ENCODE assay signal across 1 cellular context in the genomic region with DNA sequence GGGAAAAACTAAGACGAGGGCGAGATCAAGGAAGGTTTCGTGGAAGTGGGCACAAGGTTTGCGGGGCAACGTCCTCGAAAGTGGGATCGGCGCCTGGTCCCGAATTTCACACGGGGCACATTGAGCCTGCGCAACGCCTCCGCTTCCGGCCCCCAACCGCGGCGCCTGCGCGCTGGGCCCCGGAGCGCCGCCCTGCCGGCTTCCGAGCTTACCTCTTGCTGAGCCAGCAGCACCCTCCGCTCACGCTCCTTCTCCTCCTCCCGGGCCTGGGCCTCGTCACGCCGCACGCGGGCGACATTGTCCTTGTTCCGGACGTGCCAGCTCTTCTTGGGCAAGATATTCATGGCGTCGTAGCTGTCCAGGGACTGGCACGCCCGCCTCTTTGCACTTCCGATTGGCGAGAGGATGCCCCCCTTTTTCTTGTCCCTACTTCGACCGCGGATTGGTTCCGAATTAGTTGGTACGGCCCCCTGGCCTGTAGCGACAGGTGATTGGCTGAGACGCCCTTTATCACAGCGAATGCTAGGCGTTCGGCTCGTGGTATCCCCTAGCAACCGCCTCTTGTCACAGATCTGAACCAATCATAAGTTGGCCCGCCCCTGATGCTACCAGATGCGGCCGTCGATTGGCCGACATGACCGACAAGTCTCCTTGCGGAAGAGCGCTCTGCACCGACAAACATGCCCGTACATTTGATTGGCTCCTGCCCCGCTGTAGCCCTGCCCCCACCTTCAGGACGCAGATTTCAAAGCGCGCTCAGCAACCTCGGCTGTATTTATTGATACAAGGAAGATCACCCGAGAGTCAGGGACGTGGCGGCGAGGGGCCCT.
TF ChIP-seq lines count a peak whose summit lies in the region.

A gene (minus strand): TSS at position 370 of the 830 bp plus-strand sequence. CDS start 26 bp downstream, at position 344.

TF ChIP-seq in H1, 55 proteins besides CTCF, POLR2A, EP300 and RAD21 (continued from another document):
- TF ChIP-seq EGR1 (IDR thresholded peaks at IDR 0.05; ENCODE audit: borderline replicate concordance, low read depth, low read length) (peak; percentile 89), YY1 (IDR thresholded peaks at IDR 0.05; ENCODE audit: low read depth, low read length) (peak; percentile 74), HDAC6 (IDR thresholded peaks at IDR 0.05; ENCODE audit: low read depth, low read length) (no peak), ASH2L (IDR thresholded peaks at IDR 0.05; ENCODE audit: low read length) (peak; percentile 41), TBP (IDR thresholded peaks at IDR 0.05; ENCODE audit: low read depth, low read length) (no peak; the same call in 1 of the 2 replicates), ZNF274 (IDR thresholded peaks at IDR 0.05; ENCODE audit: borderline replicate concordance, extremely low read depth, low read length) (no peak), SIX5 (IDR thresholded peaks at IDR 0.05; ENCODE audit: low read depth, low read length) (no peak), CBX5 (IDR thresholded peaks at IDR 0.05; ENCODE audit: low read depth, low read length) (no peak), RXRA (IDR thresholded peaks at IDR 0.05; ENCODE audit: insufficient read depth, low read depth, low read length) (no peak), BCL11A (IDR thresholded peaks at IDR 0.05; ENCODE audit: low read depth in 2 of 2, low read length in 2 of 2) (no peak), SRF (IDR thresholded peaks at IDR 0.05; ENCODE audit: low read depth, low read length) (no peak), CHD1 (IDR thresholded peaks at IDR 0.05; ENCODE audit: low read depth, low read length) (no peak), TAF1 (IDR thresholded peaks at IDR 0.05; ENCODE audit: low read depth, low read length) (peak; percentile 69; the same call in 1 of the 2 replicates), KDM1A (IDR thresholded peaks at IDR 0.05; ENCODE audit: borderline replicate concordance, low read length) (no peak), RFX5 (IDR thresholded peaks at IDR 0.05; ENCODE audit: borderline replicate concordance, low read depth, low read length) (no peak), JUND (IDR thresholded peaks at IDR 0.05; ENCODE audit: low read length) (no peak), BRCA1 (IDR thresholded peaks at IDR 0.05; ENCODE audit: low read depth, low read length) (no peak), GTF2F1 (IDR thresholded peaks at IDR 0.05; ENCODE audit: borderline replicate concordance, low read depth, low read length) (no peak), SAP30 (IDR thresholded peaks at IDR 0.05; ENCODE audit: insufficient read depth, insufficient replicate concordance, low read length) (no peak), CREB1 (IDR thresholded peaks at IDR 0.05) (peak; percentile 71), KDM4A (IDR thresholded peaks at IDR 0.05; ENCODE audit: low read depth, low read length, severe bottlenecking) (peak; percentile 69), CHD2 (IDR thresholded peaks at IDR 0.05; ENCODE audit: low read length) (peak; percentile 90), FOSL1 (IDR thresholded peaks at IDR 0.05; ENCODE audit: insufficient read depth, low read depth, low read length) (no peak), HDAC2 (IDR thresholded peaks at IDR 0.05; ENCODE audit: borderline replicate concordance in 1 of 2, low read depth in 2 of 2, low read length in 2 of 2) (peak in 1 of 2 experiments; percentile 86; a peak in 2 of 4 replicates), SP1 (IDR thresholded peaks at IDR 0.05; ENCODE audit: low read depth, low read length) (peak; percentile 99), MAFK (IDR thresholded peaks at IDR 0.05; ENCODE audit: low read depth, low read length) (no peak), EZH2 (IDR thresholded peaks at IDR 0.05; ENCODE audit: low read depth, low read length, severe bottlenecking) (no peak), PHF8 (conservative IDR thresholded peaks at IDR 0.05; ENCODE audit: low read depth, low read length) (peak; percentile 82), SP2 (IDR thresholded peaks at IDR 0.05; ENCODE audit: low read length) (peak; percentile 85), NANOG (IDR thresholded peaks at IDR 0.05; ENCODE audit: insufficient read depth, low read depth, low read length, poor library complexity, severe bottlenecking) (no peak), SIRT6 (IDR thresholded peaks at IDR 0.05; ENCODE audit: low read length) (no peak), POU5F1 (IDR thresholded peaks at IDR 0.05; ENCODE audit: low read depth, low read length) (no peak), SUZ12 (IDR thresholded peaks at IDR 0.05; ENCODE audit: low read length) (no peak), POLR2AphosphoS5 (IDR thresholded peaks at IDR 0.05; ENCODE audit: low read depth, low read length) (peak; percentile 30), RNF2 (IDR thresholded peaks at IDR 0.05; ENCODE audit: borderline replicate concordance, low read depth, low read length, missing control alignments, poor library complexity, severe bottlenecking) (no peak), TCF12 (IDR thresholded peaks at IDR 0.05; ENCODE audit: low read depth, low read length) (no peak), CTBP2 (IDR thresholded peaks at IDR 0.05; ENCODE audit: borderline replicate concordance, insufficient read depth, insufficient read length, low read length) (no peak), SIN3A (conservative IDR thresholded peaks at IDR 0.05 in 1 of 2, IDR thresholded peaks at IDR 0.05 in 1 of 2; ENCODE audit: low read depth in 1 of 2, low read length in 2 of 2) (peak; percentile 40 to 77; a peak in 1 of 4 replicates), KDM5A (IDR thresholded peaks at IDR 0.05; ENCODE audit: low read length) (peak; percentile 40), TAF7 (optimal IDR thresholded peaks at IDR 0.05; ENCODE audit: borderline replicate concordance, low read depth, low read length) (no peak), CEBPB (IDR thresholded peaks at IDR 0.05; ENCODE audit: low read depth, low read length) (no peak)
- TF ChIP-seq, protein P1, sequence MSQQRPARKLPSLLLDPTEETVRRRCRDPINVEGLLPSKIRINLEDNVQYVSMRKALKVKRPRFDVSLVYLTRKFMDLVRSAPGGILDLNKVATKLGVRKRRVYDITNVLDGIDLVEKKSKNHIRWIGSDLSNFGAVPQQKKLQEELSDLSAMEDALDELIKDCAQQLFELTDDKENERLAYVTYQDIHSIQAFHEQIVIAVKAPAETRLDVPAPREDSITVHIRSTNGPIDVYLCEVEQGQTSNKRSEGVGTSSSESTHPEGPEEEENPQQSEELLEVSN (IDR thresholded peaks at IDR 0.05) = peak; percentile 83
- TF ChIP-seq, protein P2, sequence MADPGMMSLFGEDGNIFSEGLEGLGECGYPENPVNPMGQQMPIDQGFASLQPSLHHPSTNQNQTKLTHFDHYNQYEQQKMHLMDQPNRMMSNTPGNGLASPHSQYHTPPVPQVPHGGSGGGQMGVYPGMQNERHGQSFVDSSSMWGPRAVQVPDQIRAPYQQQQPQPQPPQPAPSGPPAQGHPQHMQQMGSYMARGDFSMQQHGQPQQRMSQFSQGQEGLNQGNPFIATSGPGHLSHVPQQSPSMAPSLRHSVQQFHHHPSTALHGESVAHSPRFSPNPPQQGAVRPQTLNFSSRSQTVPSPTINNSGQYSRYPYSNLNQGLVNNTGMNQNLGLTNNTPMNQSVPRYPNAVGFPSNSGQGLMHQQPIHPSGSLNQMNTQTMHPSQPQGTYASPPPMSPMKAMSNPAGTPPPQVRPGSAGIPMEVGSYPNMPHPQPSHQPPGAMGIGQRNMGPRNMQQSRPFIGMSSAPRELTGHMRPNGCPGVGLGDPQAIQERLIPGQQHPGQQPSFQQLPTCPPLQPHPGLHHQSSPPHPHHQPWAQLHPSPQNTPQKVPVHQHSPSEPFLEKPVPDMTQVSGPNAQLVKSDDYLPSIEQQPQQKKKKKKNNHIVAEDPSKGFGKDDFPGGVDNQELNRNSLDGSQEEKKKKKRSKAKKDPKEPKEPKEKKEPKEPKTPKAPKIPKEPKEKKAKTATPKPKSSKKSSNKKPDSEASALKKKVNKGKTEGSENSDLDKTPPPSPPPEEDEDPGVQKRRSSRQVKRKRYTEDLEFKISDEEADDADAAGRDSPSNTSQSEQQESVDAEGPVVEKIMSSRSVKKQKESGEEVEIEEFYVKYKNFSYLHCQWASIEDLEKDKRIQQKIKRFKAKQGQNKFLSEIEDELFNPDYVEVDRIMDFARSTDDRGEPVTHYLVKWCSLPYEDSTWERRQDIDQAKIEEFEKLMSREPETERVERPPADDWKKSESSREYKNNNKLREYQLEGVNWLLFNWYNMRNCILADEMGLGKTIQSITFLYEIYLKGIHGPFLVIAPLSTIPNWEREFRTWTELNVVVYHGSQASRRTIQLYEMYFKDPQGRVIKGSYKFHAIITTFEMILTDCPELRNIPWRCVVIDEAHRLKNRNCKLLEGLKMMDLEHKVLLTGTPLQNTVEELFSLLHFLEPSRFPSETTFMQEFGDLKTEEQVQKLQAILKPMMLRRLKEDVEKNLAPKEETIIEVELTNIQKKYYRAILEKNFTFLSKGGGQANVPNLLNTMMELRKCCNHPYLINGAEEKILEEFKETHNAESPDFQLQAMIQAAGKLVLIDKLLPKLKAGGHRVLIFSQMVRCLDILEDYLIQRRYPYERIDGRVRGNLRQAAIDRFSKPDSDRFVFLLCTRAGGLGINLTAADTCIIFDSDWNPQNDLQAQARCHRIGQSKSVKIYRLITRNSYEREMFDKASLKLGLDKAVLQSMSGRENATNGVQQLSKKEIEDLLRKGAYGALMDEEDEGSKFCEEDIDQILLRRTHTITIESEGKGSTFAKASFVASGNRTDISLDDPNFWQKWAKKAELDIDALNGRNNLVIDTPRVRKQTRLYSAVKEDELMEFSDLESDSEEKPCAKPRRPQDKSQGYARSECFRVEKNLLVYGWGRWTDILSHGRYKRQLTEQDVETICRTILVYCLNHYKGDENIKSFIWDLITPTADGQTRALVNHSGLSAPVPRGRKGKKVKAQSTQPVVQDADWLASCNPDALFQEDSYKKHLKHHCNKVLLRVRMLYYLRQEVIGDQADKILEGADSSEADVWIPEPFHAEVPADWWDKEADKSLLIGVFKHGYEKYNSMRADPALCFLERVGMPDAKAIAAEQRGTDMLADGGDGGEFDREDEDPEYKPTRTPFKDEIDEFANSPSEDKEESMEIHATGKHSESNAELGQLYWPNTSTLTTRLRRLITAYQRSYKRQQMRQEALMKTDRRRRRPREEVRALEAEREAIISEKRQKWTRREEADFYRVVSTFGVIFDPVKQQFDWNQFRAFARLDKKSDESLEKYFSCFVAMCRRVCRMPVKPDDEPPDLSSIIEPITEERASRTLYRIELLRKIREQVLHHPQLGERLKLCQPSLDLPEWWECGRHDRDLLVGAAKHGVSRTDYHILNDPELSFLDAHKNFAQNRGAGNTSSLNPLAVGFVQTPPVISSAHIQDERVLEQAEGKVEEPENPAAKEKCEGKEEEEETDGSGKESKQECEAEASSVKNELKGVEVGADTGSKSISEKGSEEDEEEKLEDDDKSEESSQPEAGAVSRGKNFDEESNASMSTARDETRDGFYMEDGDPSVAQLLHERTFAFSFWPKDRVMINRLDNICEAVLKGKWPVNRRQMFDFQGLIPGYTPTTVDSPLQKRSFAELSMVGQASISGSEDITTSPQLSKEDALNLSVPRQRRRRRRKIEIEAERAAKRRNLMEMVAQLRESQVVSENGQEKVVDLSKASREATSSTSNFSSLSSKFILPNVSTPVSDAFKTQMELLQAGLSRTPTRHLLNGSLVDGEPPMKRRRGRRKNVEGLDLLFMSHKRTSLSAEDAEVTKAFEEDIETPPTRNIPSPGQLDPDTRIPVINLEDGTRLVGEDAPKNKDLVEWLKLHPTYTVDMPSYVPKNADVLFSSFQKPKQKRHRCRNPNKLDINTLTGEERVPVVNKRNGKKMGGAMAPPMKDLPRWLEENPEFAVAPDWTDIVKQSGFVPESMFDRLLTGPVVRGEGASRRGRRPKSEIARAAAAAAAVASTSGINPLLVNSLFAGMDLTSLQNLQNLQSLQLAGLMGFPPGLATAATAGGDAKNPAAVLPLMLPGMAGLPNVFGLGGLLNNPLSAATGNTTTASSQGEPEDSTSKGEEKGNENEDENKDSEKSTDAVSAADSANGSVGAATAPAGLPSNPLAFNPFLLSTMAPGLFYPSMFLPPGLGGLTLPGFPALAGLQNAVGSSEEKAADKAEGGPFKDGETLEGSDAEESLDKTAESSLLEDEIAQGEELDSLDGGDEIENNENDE (IDR thresholded peaks at IDR 0.05; ENCODE audit: insufficient replicate concordance, low read length) = no peak
- TF ChIP-seq, protein P3, sequence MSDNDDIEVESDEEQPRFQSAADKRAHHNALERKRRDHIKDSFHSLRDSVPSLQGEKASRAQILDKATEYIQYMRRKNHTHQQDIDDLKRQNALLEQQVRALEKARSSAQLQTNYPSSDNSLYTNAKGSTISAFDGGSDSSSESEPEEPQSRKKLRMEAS (IDR thresholded peaks at IDR 0.05) = peak; percentile 13; the same call in 1 of the 2 replicates
- TF ChIP-seq, protein P4, sequence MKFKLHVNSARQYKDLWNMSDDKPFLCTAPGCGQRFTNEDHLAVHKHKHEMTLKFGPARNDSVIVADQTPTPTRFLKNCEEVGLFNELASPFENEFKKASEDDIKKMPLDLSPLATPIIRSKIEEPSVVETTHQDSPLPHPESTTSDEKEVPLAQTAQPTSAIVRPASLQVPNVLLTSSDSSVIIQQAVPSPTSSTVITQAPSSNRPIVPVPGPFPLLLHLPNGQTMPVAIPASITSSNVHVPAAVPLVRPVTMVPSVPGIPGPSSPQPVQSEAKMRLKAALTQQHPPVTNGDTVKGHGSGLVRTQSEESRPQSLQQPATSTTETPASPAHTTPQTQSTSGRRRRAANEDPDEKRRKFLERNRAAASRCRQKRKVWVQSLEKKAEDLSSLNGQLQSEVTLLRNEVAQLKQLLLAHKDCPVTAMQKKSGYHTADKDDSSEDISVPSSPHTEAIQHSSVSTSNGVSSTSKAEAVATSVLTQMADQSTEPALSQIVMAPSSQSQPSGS (IDR thresholded peaks at IDR 0.05; ENCODE audit: low read length) = no peak
- TF ChIP-seq, protein P5, sequence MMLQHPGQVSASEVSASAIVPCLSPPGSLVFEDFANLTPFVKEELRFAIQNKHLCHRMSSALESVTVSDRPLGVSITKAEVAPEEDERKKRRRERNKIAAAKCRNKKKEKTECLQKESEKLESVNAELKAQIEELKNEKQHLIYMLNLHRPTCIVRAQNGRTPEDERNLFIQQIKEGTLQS (IDR thresholded peaks at IDR 0.05; ENCODE audit: insufficient read depth, low read depth, low read length) = no peak
TF ChIP-seq in H1: peak in this region for 18.
